ENCODE assay signal across 25 cellular contexts in the genomic region with DNA sequence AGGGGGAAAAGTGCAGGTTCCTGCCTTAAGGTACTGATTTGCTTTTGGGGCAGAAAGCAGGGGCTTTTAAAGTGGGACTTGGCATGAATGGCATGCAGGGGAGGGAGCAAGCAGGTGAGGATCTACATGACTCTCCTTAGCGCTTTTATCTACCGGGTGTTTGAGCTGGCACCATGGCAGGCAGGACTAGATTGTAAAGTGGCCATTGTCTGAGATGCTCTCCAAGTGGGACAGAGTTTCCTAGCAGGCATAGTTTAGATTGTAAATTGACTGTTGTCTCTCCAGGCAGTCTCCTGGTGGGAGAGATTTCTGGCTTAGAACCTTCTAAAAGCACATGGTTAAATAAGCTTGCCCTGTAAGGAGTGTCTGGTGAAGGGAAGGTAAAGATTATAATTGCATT.
"Had no signal": no experiment of that assay in that cellular context is flagged by ENCODE, and none has a peak within 500 bp of the region (broad histone marks: within the 10 kb centered on the region; RNA-seq: fewer than 3 reads in every experiment).

No MANE protein-coding gene starts in this region.

- H3K36me3 ChIP-seq: cardiac muscle cell, colonic mucosa, sigmoid colon, uterus, WERI-Rb-1 had no signal

- DNase-seq: activated CD4-positive, alpha-beta memory T cell treated with anti-CD3 and anti-CD28 coated beads, Interleukin-2, amount 10 ng/mL, durations not matched to agents 7 days and 5 days; activated CD4-positive, alpha-beta T cell treated with anti-CD3 and anti-CD28 coated beads, Interleukin-2, amount 10 ng/mL, durations not matched to agents 7 days and 5 days; activated CD4-positive, CD25-positive, alpha-beta regulatory T cell treated with anti-CD3 and anti-CD28 coated beads, Interleukin-2, amount 50 U/mL, for 72 hours; activated naive CD8-positive, alpha-beta T cell treated with anti-CD3 and anti-CD28 coated beads, Interleukin-2, amount 50 U/mL, for 24 hours; activated T-cell treated with anti-CD3 and anti-CD28 coated beads, Interleukin-2, amount 50 U/mL, for 4 hours; aorta; body of pancreas; cerebellar nuclear complex; colonic mucosa; dorsolateral prefrontal cortex; effector memory CD4-positive, alpha-beta T cell; head of caudate nucleus; hippocampal formation; naive thymus-derived CD8-positive, alpha-beta T cell; retina; sigmoid colon; stimulated activated CD4-positive, alpha-beta T cell treated with anti-CD3 and anti-CD28 coated beads, Interleukin-4, amount 100 ng/mL, for 24 hours; stimulated activated naive CD8-positive, alpha-beta T cell treated with anti-CD3 and anti-CD28 coated beads, Interleukin-15, amount 100 ng/mL, for 72 hours; substantia nigra; T-helper 9 cell; uterus; WERI-Rb-1 had no signal

- H3K27ac ChIP-seq: body of pancreas, cardiac muscle cell, colonic mucosa, sigmoid colon, uterus, WERI-Rb-1 had no signal

- FAIRE-seq: small intestine, TTC549 had no signal

- H3K9me3 ChIP-seq: body of pancreas, colonic mucosa, uterus had no signal

- H3K27me3 ChIP-seq: body of pancreas, cardiac muscle cell, colonic mucosa, dorsolateral prefrontal cortex, sigmoid colon, uterus had no signal

- H3K4me1 ChIP-seq: uterus had no signal

- H3K4me3 ChIP-seq: body of pancreas, cardiac muscle cell, colonic mucosa, dorsolateral prefrontal cortex, sigmoid colon, uterus had no signal
